In the genomic region with DNA sequence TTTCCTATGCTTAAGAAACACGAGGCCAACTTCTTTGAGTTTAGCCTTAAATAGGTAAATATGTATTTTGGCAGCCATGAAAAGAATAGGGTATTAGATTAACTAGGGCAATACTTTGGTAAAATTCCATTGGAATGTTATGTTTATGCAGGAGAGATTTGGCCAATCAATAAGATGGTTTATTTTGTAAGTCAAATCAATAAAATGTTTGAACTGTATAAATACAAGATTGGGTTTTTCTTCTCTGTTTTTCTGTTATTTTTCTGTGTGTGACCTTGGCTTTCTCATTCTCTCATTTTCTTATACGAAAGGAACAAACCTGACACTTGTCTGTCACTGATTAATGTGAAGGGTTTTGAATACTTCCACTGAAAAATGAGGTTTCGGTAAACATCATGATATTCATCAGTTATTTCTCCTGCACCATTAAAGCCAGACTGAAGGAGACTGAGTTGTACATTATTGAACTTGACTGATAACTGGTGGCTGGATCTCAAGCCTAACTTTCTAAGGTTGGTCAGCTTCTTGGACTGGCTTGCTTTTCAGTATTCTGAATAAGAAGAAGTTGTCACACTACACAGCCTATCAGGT, we compare ENCODE assay signal across 19 cellular contexts.
"Had no signal": no experiment of that assay in that cellular context is flagged by ENCODE, and none has a peak within 500 bp of the region (broad histone marks: within the 10 kb centered on the region; RNA-seq: fewer than 3 reads in every experiment).

No MANE protein-coding gene starts in this region.

- H3K27me3 ChIP-seq: brain microvascular endothelial cell, colonic mucosa, thyroid gland had no signal

- H3K9me3 Mint-ChIP-seq: activated CD8-positive, alpha-beta T cell treated with anti-CD3 and anti-CD28 coated beads for 36 hours; activated naive CD8-positive, alpha-beta T cell treated with anti-CD3 and anti-CD28 coated beads, Interleukin-2, amount 50 U/mL, for 24 hours; activated T-cell treated with anti-CD3 and anti-CD28 coated beads, Interleukin-2, amount 50 U/mL, for 24 hours had no signal

- H3K27me3 Mint-ChIP-seq: activated CD8-positive, alpha-beta T cell treated with anti-CD3 and anti-CD28 coated beads for 36 hours; activated naive CD4-positive, alpha-beta T cell treated with anti-CD3 and anti-CD28 coated beads, Interleukin-2, amount 10 ng/mL, durations not matched to agents 7 days and 5 days; activated T-cell treated with anti-CD3 and anti-CD28 coated beads, Interleukin-2, amount 50 U/mL, for 24 hours had no signal

- H3K9me3 ChIP-seq: colonic mucosa, thyroid gland had no signal

- H3K36me3 Mint-ChIP-seq: naive thymus-derived CD8-positive, alpha-beta T cell had no signal

- H3K4me3 ChIP-seq: colonic mucosa, thyroid gland had no signal

- H3K27ac Mint-ChIP-seq: activated CD8-positive, alpha-beta T cell treated with anti-CD3 and anti-CD28 coated beads for 36 hours; activated naive CD4-positive, alpha-beta T cell treated with anti-CD3 and anti-CD28 coated beads, Interleukin-2, amount 10 ng/mL, durations not matched to agents 7 days and 5 days; activated naive CD8-positive, alpha-beta T cell treated with anti-CD3 and anti-CD28 coated beads, Interleukin-2, amount 50 U/mL, for 24 hours; activated T-cell treated with anti-CD3 and anti-CD28 coated beads, Interleukin-2, amount 50 U/mL, for 24 hours; naive thymus-derived CD8-positive, alpha-beta T cell had no signal

- DNase-seq: activated CD4-positive, alpha-beta T cell treated with anti-CD3 and anti-CD28 coated beads for 48 hours; activated CD4-positive, CD25-positive, alpha-beta regulatory T cell; activated CD8-positive, alpha-beta T cell treated with anti-CD3 and anti-CD28 coated beads for 36 hours; activated naive CD4-positive, alpha-beta T cell treated with anti-CD3 and anti-CD28 coated beads, Interleukin-2, amount 10 ng/mL, durations not matched to agents 7 days and 5 days; activated naive CD8-positive, alpha-beta T cell treated with anti-CD3 and anti-CD28 coated beads, Interleukin-2, amount 50 U/mL, for 24 hours; activated T-cell treated with anti-CD3 and anti-CD28 coated beads, Interleukin-2, amount 50 U/mL, for 24 hours; anterior cingulate cortex; brain microvascular endothelial cell; central memory CD4-positive, alpha-beta T cell; colonic mucosa; hypothalamus; islet precursor cell; mammary epithelial cell; naive thymus-derived CD8-positive, alpha-beta T cell; nucleus accumbens; posterior cingulate gyrus; stimulated activated CD4-positive, alpha-beta T cell treated with anti-CD3 and anti-CD28 coated beads, Interleukin-2, amount 100 ng/mL, for 24 hours; stimulated activated naive CD4-positive, alpha-beta T cell treated with Interleukin-2 at 50 U/mL for 16 hours; thyroid gland had no signal

- H3K4me1 ChIP-seq: colonic mucosa had no signal

- H3K27ac ChIP-seq: brain microvascular endothelial cell, colonic mucosa, thyroid gland had no signal

- H3K4me3 Mint-ChIP-seq: activated CD8-positive, alpha-beta T cell treated with anti-CD3 and anti-CD28 coated beads for 36 hours; activated naive CD4-positive, alpha-beta T cell treated with anti-CD3 and anti-CD28 coated beads, Interleukin-2, amount 10 ng/mL, durations not matched to agents 7 days and 5 days; activated naive CD8-positive, alpha-beta T cell treated with anti-CD3 and anti-CD28 coated beads, Interleukin-2, amount 50 U/mL, for 24 hours; activated T-cell treated with anti-CD3 and anti-CD28 coated beads, Interleukin-2, amount 50 U/mL, for 24 hours; naive thymus-derived CD8-positive, alpha-beta T cell had no signal

- ATAC-seq: activated CD8-positive, alpha-beta T cell treated with anti-CD3 and anti-CD28 coated beads for 36 hours; activated naive CD8-positive, alpha-beta T cell treated with anti-CD3 and anti-CD28 coated beads, Interleukin-2, amount 50 U/mL, for 24 hours; naive thymus-derived CD8-positive, alpha-beta T cell had no signal

- H3K36me3 ChIP-seq: brain microvascular endothelial cell, colonic mucosa, thyroid gland had no signal
